Comparison of ENCODE assay signal across 1 cellular context in the genomic region with DNA sequence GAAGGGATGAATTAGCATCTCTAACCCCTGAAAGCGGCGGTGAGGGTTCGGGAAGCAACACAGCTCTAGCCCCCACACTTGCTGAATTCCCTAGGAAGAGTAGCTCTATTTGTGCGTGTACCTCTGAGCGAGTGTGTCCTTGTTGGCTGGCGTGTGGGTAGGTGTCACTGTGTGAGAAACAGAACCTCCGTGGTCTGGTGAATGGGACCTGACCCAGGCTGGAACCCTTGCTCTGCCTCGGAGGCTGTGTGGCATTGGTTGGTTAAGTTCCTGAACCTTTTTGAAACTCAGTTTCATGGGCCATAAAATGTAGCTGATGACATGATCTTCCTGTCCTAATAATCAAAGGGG.
A peak's percentile ranks its signal among the peaks of the same experiment; 100 is the strongest.
TF ChIP-seq lines count a peak whose summit lies in the region.

No MANE protein-coding gene starts in this region.

TF ChIP-seq in HepG2, 621 proteins besides CTCF, POLR2A, EP300 and RAD21 (continued from another document):
- TF ChIP-seq CREM (IDR thresholded peaks at IDR 0.05) (peak; percentile 85; the same call in 1 of the 2 replicates), CREM (CRISPR knock-in tag; IDR thresholded peaks at IDR 0.05) (no peak), PAX8 (CRISPR knock-in tag; IDR thresholded peaks at IDR 0.05; ENCODE audit: borderline replicate concordance) (0 out of 2 replicates have a peak, but pooled peaks have one; percentile 15), ZNF674 (CRISPR knock-in tag; IDR thresholded peaks at IDR 0.05; ENCODE audit: low read depth) (no peak), HCFC1 (IDR thresholded peaks at IDR 0.05; ENCODE audit: low read depth, low read length) (no peak), SAFB2 (CRISPR knock-in tag; IDR thresholded peaks at IDR 0.05; ENCODE audit: borderline replicate concordance, low read depth) (0 out of 2 replicates have a peak, but pooled peaks have one; percentile 17), ZNF337 (CRISPR knock-in tag; IDR thresholded peaks at IDR 0.05; ENCODE audit: borderline replicate concordance, low read depth) (no peak), ZNF737 (CRISPR knock-in tag; IDR thresholded peaks at IDR 0.05; ENCODE audit: borderline replicate concordance) (no peak), CC2D1A (CRISPR knock-in tag; IDR thresholded peaks at IDR 0.05) (no peak), ZNF496 (CRISPR knock-in tag; IDR thresholded peaks at IDR 0.05; ENCODE audit: insufficient replicate concordance) (no peak), ZNF569 (CRISPR knock-in tag; IDR thresholded peaks at IDR 0.05; ENCODE audit: borderline replicate concordance) (0 out of 2 replicates have a peak, but pooled peaks have one; percentile 13)
- TF ChIP-seq, protein P1, sequence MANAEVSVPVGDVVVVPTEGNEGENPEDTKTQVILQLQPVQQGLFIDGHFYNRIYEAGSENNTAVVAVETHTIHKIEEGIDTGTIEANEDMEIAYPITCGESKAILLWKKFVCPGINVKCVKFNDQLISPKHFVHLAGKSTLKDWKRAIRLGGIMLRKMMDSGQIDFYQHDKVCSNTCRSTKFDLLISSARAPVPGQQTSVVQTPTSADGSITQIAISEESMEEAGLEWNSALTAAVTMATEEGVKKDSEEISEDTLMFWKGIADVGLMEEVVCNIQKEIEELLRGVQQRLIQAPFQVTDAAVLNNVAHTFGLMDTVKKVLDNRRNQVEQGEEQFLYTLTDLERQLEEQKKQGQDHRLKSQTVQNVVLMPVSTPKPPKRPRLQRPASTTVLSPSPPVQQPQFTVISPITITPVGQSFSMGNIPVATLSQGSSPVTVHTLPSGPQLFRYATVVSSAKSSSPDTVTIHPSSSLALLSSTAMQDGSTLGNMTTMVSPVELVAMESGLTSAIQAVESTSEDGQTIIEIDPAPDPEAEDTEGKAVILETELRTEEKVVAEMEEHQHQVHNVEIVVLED (CRISPR knock-in tag; IDR thresholded peaks at IDR 0.05; ENCODE audit: borderline replicate concordance): peak; percentile 3; the same call in 1 of the 2 replicates
- TF ChIP-seq, protein P2, sequence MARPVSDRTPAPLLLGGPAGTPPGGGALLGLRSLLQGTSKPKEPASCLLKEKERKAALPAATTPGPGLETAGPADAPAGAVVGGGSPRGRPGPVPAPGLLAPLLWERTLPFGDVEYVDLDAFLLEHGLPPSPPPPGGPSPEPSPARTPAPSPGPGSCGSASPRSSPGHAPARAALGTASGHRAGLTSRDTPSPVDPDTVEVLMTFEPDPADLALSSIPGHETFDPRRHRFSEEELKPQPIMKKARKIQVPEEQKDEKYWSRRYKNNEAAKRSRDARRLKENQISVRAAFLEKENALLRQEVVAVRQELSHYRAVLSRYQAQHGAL (CRISPR knock-in tag; IDR thresholded peaks at IDR 0.05; ENCODE audit: not compliant biosample characterization): no peak
TF ChIP-seq in HepG2: peak in this region for 13.
